ENCODE assay signal across 1 cellular context in genomic region chr1:248853023-248853422, GRCh38.
TF ChIP-seq lines count a peak whose summit lies in the region.

No MANE protein-coding gene starts in this region.

TF ChIP-seq in GM23338, 12 proteins besides CTCF, POLR2A, EP300 and RAD21 (continued from another document):
- TF ChIP-seq ZNF462 (CRISPR knock-in tag; IDR thresholded peaks at IDR 0.05) (no peak), POLR2AphosphoS5 (IDR thresholded peaks at IDR 0.05; ENCODE audit: low read depth) (no peak), REST (IDR thresholded peaks at IDR 0.05; ENCODE audit: unreplicated experiment) (no peak), STAT1 (IDR thresholded peaks at IDR 0.05; ENCODE audit: unreplicated experiment) (no peak), CREB1 (CRISPR knock-in tag; IDR thresholded peaks at IDR 0.05; ENCODE audit: low read depth) (no peak), ETS1 (IDR thresholded peaks at IDR 0.05) (no peak), ZNF331 (CRISPR knock-in tag; IDR thresholded peaks at IDR 0.05; ENCODE audit: low read depth) (no peak), EZH2 (IDR thresholded peaks at IDR 0.05; ENCODE audit: low read depth, unreplicated experiment) (no peak), JUNB (IDR thresholded peaks at IDR 0.05; ENCODE audit: unreplicated experiment) (no peak), EZH2phosphoT487 (IDR thresholded peaks at IDR 0.05; ENCODE audit: unreplicated experiment) (no peak), ZNF114 (CRISPR knock-in tag; IDR thresholded peaks at IDR 0.05) (no peak)
